8 cellular contexts compared by ENCODE assay signal in the genomic region with DNA sequence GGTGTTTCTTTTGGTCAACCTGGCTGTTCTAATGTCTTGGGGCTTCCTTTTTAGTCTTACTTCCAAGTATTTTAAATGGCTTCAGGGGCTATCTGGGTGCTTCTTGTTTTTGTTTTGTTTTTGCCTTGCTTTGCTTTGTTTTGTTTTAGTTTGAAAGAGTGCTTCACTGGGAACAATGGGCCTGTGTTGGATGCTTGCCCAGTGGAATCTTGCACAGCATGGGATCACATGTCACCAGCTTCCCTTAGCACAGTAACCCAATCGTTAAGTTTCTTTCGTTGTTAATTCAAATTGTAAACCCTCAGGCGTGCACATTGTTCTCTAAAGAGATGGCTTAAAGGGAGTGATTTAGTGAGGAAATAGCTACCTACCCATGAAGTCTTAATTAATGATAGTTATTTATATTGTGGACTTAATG. TPM values are rescaled to one million over a fixed set of nuclear protein-coding genes. Genes with fewer than 3 reads are reported as not detected.
DNase-seq lines count a peak whose midpoint lies in the region; ATAC-seq and TF ChIP-seq lines count a peak whose summit lies in the region.

No MANE protein-coding gene starts in this region.

- no peaks in the 10 kb centered on the region for H3K4me1 Mint-ChIP-seq in osteocyte (ENCODE audit: unreplicated experiment)

- H3K4me3 ChIP-seq in fibroblast of pulmonary artery (replicated peaks; ENCODE audit: low read depth, low read length): no peak overlapping the region
- H3K4me3 ChIP-seq in WERI-Rb-1 (ENCODE audit: low read depth, low read length): no peak overlapping the region

- H3K36me3 Mint-ChIP-seq in osteocyte (ENCODE audit: unreplicated experiment): no peaks in the 10 kb centered on the region

- peaks cover 7% of the 10 kb centered on the region for H3K27me3 Mint-ChIP-seq in osteocyte (ENCODE audit: unreplicated experiment)

- peaks cover 29% of the 10 kb centered on the region for H3K4me1 ChIP-seq in ES-I3 (ENCODE audit: insufficient read depth, low read length)

- no peak overlapping the region for H3K27ac Mint-ChIP-seq in osteocyte (ENCODE audit: unreplicated experiment)

- peak; percentile 88 for DNase-seq in NCI-H345 (lab: John Stamatoyannopoulos, UW)
- DNase-seq in fibroblast of pulmonary artery (ENCODE audit: low read depth): peak; percentile 94
- peak; percentile 13 for DNase-seq in occipital lobe (lab: John Stamatoyannopoulos, UW)
- no peak for DNase-seq in activated gamma-delta T cell (lab: John Stamatoyannopoulos, UW)
- no peak for DNase-seq in osteocyte (ENCODE audit: extremely low spot score, unreplicated experiment)
- DNase-seq in WERI-Rb-1: no peak

- H3K27me3 ChIP-seq in WERI-Rb-1 (ENCODE audit: insufficient read depth, low read depth, severe bottlenecking): no peaks in the 10 kb centered on the region

- H3K9me3 Mint-ChIP-seq in osteocyte (ENCODE audit: unreplicated experiment): no peaks in the 10 kb centered on the region

- H3K27ac ChIP-seq in WERI-Rb-1: no peak overlapping the region

- ATAC-seq in HG03354 (IDR thresholded peaks at IDR 0.05; ENCODE audit: poor library complexity, severe bottlenecking, unreplicated experiment): no peak

- peak overlapping the region; percentile 12; the same call in 1 of the 2 replicates for H3K9ac ChIP-seq in ES-I3 (ENCODE audit: low read depth, low read length)

- TF ChIP-seq CTCF in fibroblast of pulmonary artery (IDR thresholded peaks at IDR 0.05; ENCODE audit: low read length, missing control alignments) (no peak), osteocyte (IDR thresholded peaks at IDR 0.05) (no peak), WERI-Rb-1 (IDR thresholded peaks at IDR 0.05; ENCODE audit: low read depth, low read length) (no peak)

- H3K9me3 ChIP-seq in ES-I3 (ENCODE audit: control insufficient read depth, insufficient read depth, low read length) (no peaks in the 10 kb centered on the region), WERI-Rb-1 (ENCODE audit: severe bottlenecking) (no peaks in the 10 kb centered on the region)

- H3K4me3 Mint-ChIP-seq in osteocyte (ENCODE audit: unreplicated experiment): no peak overlapping the region

- H3K36me3 ChIP-seq in ES-I3 (ENCODE audit: insufficient read depth, low read length) (no peaks in the 10 kb centered on the region), WERI-Rb-1 (no peaks in the 10 kb centered on the region)

RNA-seq across cellular contexts. Expression of a gene that starts 8.9 kb away (rescaled TPM):
- total RNA-seq in occipital lobe: not detected
- not detected in 2 replicates for total RNA-seq in osteocyte

RNA-seq across cellular contexts. Expression of a gene that starts 45.2 kb away (rescaled TPM):
- 20.1 TPM for total RNA-seq in occipital lobe
- 7.0 and 7.9 TPM in 2 replicates for total RNA-seq in osteocyte

Comparison
In these comparisons a context has a peak if more than half of its experiments do, and no peak if none do; other contexts are left out.
1. DNase-seq: peak in NCI-H345 (single experiment), fibroblast of pulmonary artery (single experiment) and occipital lobe (single experiment); none in activated gamma-delta T cell (single experiment), osteocyte (single experiment) and WERI-Rb-1 (single experiment).